In the genomic region with DNA sequence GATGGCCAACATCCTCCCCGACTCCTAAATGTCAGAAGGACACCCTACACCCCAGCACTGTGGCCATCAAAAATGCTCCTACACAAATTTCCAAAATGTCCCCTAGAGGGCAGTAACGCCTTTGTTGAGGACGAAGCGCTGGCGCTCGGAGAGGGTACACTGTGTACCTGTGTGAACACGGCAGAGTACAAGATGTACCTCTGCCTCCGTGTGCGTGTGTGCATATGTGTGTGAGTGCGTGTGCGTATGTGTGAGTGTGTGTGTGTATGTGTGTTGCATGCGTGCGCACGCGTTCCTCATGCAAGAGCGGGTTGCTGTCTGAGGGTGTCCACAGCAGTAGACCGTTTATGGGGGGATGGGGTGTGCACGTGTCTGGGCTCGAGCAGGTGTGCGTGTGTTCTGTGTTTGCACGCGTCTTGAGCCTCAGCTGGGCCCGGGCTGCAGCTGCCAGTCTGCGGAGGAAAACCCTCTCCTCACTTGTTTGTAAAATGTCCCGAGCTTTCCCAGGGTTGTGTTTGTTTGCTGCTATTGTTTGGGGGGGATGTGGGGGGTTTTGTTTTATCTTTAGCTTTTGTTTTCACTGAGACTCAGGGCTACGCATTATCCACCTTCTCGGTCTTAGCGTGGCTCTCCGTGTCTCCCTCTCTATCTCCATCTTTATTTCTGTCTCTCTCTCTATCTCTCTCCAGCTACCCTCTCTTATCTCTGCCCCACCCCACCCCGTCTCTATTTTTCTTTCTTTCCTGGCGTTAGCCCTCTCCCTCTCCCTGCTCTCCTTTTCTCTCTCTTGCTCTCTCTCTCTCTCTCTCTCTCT, we compare ENCODE assay signal across 1 cellular context.
A peak's percentile ranks its signal among the peaks of the same experiment; 100 is the strongest.
TF ChIP-seq lines count a peak whose summit lies in the region.

No MANE protein-coding gene starts in this region.

TF ChIP-seq in K562, 482 proteins besides CTCF, POLR2A, EP300 and RAD21 (continued from another document):
- TF ChIP-seq, protein P1, sequence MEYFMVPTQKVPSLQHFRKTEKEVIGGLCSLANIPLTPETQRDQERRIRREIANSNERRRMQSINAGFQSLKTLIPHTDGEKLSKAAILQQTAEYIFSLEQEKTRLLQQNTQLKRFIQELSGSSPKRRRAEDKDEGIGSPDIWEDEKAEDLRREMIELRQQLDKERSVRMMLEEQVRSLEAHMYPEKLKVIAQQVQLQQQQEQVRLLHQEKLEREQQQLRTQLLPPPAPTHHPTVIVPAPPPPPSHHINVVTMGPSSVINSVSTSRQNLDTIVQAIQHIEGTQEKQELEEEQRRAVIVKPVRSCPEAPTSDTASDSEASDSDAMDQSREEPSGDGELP (CRISPR knock-in tag; IDR thresholded peaks at IDR 0.05; ENCODE audit: borderline replicate concordance): peak; percentile 19; the same call in 1 of the 2 replicates
- TF ChIP-seq SMC3 (conservative IDR thresholded peaks at IDR 0.05; ENCODE audit: insufficient read depth, low read depth, low read length) (0 out of 2 replicates have a peak, but pooled peaks have one; percentile 35), NRF1 (conservative IDR thresholded peaks at IDR 0.05 in 1 of 2, IDR thresholded peaks at IDR 0.05 in 1 of 2) (peak; percentile 15 to 50; a peak in 3 of 4 replicates), CTBP1 (IDR thresholded peaks at IDR 0.05; ENCODE audit: borderline replicate concordance) (peak; percentile 50; the same call in 1 of the 2 replicates), CBFA2T3 (IDR thresholded peaks at IDR 0.05) (peak; percentile 30; the same call in 1 of the 2 replicates), MNT (conservative IDR thresholded peaks at IDR 0.05) (peak; percentile 45 to 70; a peak in 3 of 4 replicates), NCOR1 (IDR thresholded peaks at IDR 0.05) (peak; percentile 18; the same call in 1 of the 2 replicates), ZNF740 (CRISPR knock-in tag; IDR thresholded peaks at IDR 0.05) (0 out of 2 replicates have a peak, but pooled peaks have one; percentile 29), ZNF740 (tag; IDR thresholded peaks at IDR 0.05) (no peak), MAX (CRISPR knock-in tag; IDR thresholded peaks at IDR 0.05) (peak; percentile 56), HDAC1 (IDR thresholded peaks at IDR 0.05) (peak in 1 of 2 experiments; percentile 72; a peak in 2 of 4 replicates), SMARCA4 (IDR thresholded peaks at IDR 0.05) (no peak), TEAD4 (IDR thresholded peaks at IDR 0.05; ENCODE audit: low read length) (no peak), TEAD4 (CRISPR knock-in tag; IDR thresholded peaks at IDR 0.05; ENCODE audit: borderline replicate concordance) (no peak), KDM1A (IDR thresholded peaks at IDR 0.05) (peak in 1 of 2 experiments; percentile 99; a peak in 2 of 4 replicates), PHF8 (IDR thresholded peaks at IDR 0.05; ENCODE audit: borderline replicate concordance, low read length) (no peak), EP400 (IDR thresholded peaks at IDR 0.05) (peak; percentile 47; the same call in 1 of the 2 replicates), ZNF431 (CRISPR knock-in tag; IDR thresholded peaks at IDR 0.05) (no peak), ARID2 (IDR thresholded peaks at IDR 0.05) (peak; percentile 93), L3MBTL2 (IDR thresholded peaks at IDR 0.05) (0 out of 2 replicates have a peak, but pooled peaks have one; percentile 36)
- TF ChIP-seq, protein P2, sequence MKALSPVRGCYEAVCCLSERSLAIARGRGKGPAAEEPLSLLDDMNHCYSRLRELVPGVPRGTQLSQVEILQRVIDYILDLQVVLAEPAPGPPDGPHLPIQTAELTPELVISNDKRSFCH (CRISPR knock-in tag; IDR thresholded peaks at IDR 0.05): no peak
- TF ChIP-seq, protein P2 (tag; IDR thresholded peaks at IDR 0.05): 0 out of 2 replicates have a peak, but pooled peaks have one; percentile 20
- TF ChIP-seq, protein P3, sequence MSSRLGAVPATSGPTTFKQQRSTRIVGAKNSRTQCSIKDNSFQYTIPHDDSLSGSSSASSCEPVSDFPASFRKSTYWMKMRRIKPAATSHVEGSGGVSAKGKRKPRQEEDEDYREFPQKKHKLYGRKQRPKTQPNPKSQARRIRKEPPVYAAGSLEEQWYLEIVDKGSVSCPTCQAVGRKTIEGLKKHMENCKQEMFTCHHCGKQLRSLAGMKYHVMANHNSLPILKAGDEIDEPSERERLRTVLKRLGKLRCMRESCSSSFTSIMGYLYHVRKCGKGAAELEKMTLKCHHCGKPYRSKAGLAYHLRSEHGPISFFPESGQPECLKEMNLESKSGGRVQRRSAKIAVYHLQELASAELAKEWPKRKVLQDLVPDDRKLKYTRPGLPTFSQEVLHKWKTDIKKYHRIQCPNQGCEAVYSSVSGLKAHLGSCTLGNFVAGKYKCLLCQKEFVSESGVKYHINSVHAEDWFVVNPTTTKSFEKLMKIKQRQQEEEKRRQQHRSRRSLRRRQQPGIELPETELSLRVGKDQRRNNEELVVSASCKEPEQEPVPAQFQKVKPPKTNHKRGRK (tag; IDR thresholded peaks at IDR 0.05): peak; percentile 87; the same call in 1 of the 2 replicates
- TF ChIP-seq, protein P4, sequence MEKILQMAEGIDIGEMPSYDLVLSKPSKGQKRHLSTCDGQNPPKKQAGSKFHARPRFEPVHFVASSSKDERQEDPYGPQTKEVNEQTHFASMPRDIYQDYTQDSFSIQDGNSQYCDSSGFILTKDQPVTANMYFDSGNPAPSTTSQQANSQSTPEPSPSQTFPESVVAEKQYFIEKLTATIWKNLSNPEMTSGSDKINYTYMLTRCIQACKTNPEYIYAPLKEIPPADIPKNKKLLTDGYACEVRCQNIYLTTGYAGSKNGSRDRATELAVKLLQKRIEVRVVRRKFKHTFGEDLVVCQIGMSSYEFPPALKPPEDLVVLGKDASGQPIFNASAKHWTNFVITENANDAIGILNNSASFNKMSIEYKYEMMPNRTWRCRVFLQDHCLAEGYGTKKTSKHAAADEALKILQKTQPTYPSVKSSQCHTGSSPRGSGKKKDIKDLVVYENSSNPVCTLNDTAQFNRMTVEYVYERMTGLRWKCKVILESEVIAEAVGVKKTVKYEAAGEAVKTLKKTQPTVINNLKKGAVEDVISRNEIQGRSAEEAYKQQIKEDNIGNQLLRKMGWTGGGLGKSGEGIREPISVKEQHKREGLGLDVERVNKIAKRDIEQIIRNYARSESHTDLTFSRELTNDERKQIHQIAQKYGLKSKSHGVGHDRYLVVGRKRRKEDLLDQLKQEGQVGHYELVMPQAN (IDR thresholded peaks at IDR 0.05; ENCODE audit: borderline replicate concordance): 0 out of 2 replicates have a peak, but pooled peaks have one; percentile 42
- TF ChIP-seq, protein P5, sequence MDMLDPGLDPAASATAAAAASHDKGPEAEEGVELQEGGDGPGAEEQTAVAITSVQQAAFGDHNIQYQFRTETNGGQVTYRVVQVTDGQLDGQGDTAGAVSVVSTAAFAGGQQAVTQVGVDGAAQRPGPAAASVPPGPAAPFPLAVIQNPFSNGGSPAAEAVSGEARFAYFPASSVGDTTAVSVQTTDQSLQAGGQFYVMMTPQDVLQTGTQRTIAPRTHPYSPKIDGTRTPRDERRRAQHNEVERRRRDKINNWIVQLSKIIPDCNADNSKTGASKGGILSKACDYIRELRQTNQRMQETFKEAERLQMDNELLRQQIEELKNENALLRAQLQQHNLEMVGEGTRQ (CRISPR knock-in tag; IDR thresholded peaks at IDR 0.05): no peak
- TF ChIP-seq, protein P6, sequence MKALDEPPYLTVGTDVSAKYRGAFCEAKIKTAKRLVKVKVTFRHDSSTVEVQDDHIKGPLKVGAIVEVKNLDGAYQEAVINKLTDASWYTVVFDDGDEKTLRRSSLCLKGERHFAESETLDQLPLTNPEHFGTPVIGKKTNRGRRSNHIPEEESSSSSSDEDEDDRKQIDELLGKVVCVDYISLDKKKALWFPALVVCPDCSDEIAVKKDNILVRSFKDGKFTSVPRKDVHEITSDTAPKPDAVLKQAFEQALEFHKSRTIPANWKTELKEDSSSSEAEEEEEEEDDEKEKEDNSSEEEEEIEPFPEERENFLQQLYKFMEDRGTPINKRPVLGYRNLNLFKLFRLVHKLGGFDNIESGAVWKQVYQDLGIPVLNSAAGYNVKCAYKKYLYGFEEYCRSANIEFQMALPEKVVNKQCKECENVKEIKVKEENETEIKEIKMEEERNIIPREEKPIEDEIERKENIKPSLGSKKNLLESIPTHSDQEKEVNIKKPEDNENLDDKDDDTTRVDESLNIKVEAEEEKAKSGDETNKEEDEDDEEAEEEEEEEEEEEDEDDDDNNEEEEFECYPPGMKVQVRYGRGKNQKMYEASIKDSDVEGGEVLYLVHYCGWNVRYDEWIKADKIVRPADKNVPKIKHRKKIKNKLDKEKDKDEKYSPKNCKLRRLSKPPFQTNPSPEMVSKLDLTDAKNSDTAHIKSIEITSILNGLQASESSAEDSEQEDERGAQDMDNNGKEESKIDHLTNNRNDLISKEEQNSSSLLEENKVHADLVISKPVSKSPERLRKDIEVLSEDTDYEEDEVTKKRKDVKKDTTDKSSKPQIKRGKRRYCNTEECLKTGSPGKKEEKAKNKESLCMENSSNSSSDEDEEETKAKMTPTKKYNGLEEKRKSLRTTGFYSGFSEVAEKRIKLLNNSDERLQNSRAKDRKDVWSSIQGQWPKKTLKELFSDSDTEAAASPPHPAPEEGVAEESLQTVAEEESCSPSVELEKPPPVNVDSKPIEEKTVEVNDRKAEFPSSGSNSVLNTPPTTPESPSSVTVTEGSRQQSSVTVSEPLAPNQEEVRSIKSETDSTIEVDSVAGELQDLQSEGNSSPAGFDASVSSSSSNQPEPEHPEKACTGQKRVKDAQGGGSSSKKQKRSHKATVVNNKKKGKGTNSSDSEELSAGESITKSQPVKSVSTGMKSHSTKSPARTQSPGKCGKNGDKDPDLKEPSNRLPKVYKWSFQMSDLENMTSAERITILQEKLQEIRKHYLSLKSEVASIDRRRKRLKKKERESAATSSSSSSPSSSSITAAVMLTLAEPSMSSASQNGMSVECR (CRISPR knock-in tag; IDR thresholded peaks at IDR 0.05): 0 out of 2 replicates have a peak, but pooled peaks have one; percentile 30
- TF ChIP-seq, protein P7, sequence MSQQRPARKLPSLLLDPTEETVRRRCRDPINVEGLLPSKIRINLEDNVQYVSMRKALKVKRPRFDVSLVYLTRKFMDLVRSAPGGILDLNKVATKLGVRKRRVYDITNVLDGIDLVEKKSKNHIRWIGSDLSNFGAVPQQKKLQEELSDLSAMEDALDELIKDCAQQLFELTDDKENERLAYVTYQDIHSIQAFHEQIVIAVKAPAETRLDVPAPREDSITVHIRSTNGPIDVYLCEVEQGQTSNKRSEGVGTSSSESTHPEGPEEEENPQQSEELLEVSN (IDR thresholded peaks at IDR 0.05; ENCODE audit: borderline replicate concordance in 1 of 2, extremely low read depth in 1 of 2, insufficient read depth in 1 of 2, insufficient read length in 1 of 2, low read depth in 1 of 2, low read length in 1 of 2, poor library complexity in 1 of 2, severe bottlenecking in 1 of 2): peak in 1 of 2 experiments; percentile 15
- TF ChIP-seq, protein P8, sequence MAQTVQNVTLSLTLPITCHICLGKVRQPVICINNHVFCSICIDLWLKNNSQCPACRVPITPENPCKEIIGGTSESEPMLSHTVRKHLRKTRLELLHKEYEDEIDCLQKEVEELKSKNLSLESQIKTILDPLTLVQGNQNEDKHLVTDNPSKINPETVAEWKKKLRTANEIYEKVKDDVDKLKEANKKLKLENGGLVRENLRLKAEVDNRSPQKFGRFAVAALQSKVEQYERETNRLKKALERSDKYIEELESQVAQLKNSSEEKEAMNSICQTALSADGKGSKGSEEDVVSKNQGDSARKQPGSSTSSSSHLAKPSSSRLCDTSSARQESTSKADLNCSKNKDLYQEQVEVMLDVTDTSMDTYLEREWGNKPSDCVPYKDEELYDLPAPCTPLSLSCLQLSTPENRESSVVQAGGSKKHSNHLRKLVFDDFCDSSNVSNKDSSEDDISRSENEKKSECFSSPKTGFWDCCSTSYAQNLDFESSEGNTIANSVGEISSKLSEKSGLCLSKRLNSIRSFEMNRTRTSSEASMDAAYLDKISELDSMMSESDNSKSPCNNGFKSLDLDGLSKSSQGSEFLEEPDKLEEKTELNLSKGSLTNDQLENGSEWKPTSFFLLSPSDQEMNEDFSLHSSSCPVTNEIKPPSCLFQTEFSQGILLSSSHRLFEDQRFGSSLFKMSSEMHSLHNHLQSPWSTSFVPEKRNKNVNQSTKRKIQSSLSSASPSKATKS (CRISPR knock-in tag; IDR thresholded peaks at IDR 0.05): no peak
